Comparison of ENCODE assay signal across 12 cellular contexts in genomic region chr14:103539056-103539825, GRCh38. TPM values are rescaled to one million over a fixed set of nuclear protein-coding genes. Genes with fewer than 3 reads are reported as not detected.
DNase-seq lines count a peak whose midpoint lies in the region; ATAC-seq and TF ChIP-seq lines count a peak whose summit lies in the region.
"Had no signal": no experiment of that assay in that cellular context is flagged by ENCODE, and none has a peak within 500 bp of the region (broad histone marks: within the 10 kb centered on the region; RNA-seq: fewer than 3 reads in every experiment).

No MANE protein-coding gene starts in this region.

- no peak overlapping the region for H3K4me3 Mint-ChIP-seq in activated CD4-positive, alpha-beta T cell treated with anti-CD3 and anti-CD28 coated beads for 36 hours
- no peak overlapping the region for H3K4me3 Mint-ChIP-seq in central memory CD8-positive, alpha-beta T cell

- TF ChIP-seq EP300 in transverse colon (IDR thresholded peaks at IDR 0.05; ENCODE audit: low read depth), result no peak

- TF ChIP-seq CTCF in mucosa of descending colon (IDR thresholded peaks at IDR 0.05) (no peak), transverse colon (IDR thresholded peaks at IDR 0.05) (peak in 2 of 5 experiments; percentile 22 to 35)

- H3K4me1 ChIP-seq in mucosa of descending colon (ENCODE audit: low read depth) (peaks cover 53% of the 10 kb centered on the region), transverse colon (peaks cover 61 to 82% (median 68%) of the 10 kb centered on the region in 4 donors)

- no peak overlapping the region for H3K4me3 ChIP-seq in mucosa of descending colon
- no peak overlapping the region for H3K4me3 ChIP-seq in transverse colon
- H3K4me3 ChIP-seq: ovary had no signal

- H3K27ac ChIP-seq in transverse colon, result peak overlapping the region; percentile 59 to 94 (median 86)

- H3K27me3 ChIP-seq in transverse colon, result no peaks in the 10 kb centered on the region
- H3K27me3 ChIP-seq: ovary had no signal

- no peak for DNase-seq in activated CD4-positive, alpha-beta T cell treated with anti-CD3 and anti-CD28 coated beads for 36 hours
- DNase-seq in activated CD4-positive, alpha-beta T cell treated with anti-CD3 and anti-CD28 coated beads for 1 hour, result no peak
- no peak for DNase-seq in central memory CD8-positive, alpha-beta T cell (ENCODE audit: low spot score in 2 of 2)
- DNase-seq in mucosa of descending colon (peak in 2 of 3 donors; percentile 35 to 50), transverse colon (no peak)
- no peak for DNase-seq in stimulated activated CD4-positive, alpha-beta T cell treated with anti-CD3 and anti-CD28 coated beads, Interleukin-2, amount 100 ng/mL, for 24 hours
- DNase-seq: GF-D8, islet precursor cell, NCI-H446 treated with DMSO at 0.1 percent for 48 hours had no signal

- H3K9me3 Mint-ChIP-seq in activated CD4-positive, alpha-beta T cell treated with anti-CD3 and anti-CD28 coated beads for 36 hours (ENCODE audit: low read depth), result no peaks in the 10 kb centered on the region
- H3K9me3 Mint-ChIP-seq in central memory CD8-positive, alpha-beta T cell, result no peaks in the 10 kb centered on the region

- H3K36me3 Mint-ChIP-seq in activated CD4-positive, alpha-beta T cell treated with anti-CD3 and anti-CD28 coated beads for 36 hours (ENCODE audit: low read depth), result no peaks in the 10 kb centered on the region
- peaks cover 6% of the 10 kb centered on the region for H3K36me3 Mint-ChIP-seq in central memory CD8-positive, alpha-beta T cell (ENCODE audit: insufficient read depth)

- POLR2A ChIA-PET in activated CD4-positive, alpha-beta T cell treated with anti-CD3 and anti-CD28 coated beads for 36 hours (lab: Charles Lee), result no interaction called here

- ATAC-seq in activated CD4-positive, alpha-beta T cell treated with anti-CD3 and anti-CD28 coated beads for 36 hours, result peak; percentile 25
- peak; percentile 24 for ATAC-seq in central memory CD8-positive, alpha-beta T cell (replicated peaks; ENCODE audit: extremely low read depth, poor library complexity, severe bottlenecking)
- ATAC-seq in mucosa of descending colon, result no peak
- no peak for ATAC-seq in HG02840 (IDR thresholded peaks at IDR 0.05; ENCODE audit: low FRiP score, unreplicated experiment)
- no peak for ATAC-seq in HG02798 (IDR thresholded peaks at IDR 0.05; ENCODE audit: poor library complexity, unreplicated experiment)

- no peaks in the 10 kb centered on the region for H3K9me3 ChIP-seq in mucosa of descending colon
- H3K9me3 ChIP-seq in transverse colon, result no peaks in the 10 kb centered on the region
- H3K9me3 ChIP-seq: ovary had no signal

- H3K36me3 ChIP-seq in mucosa of descending colon (ENCODE audit: low read depth) (no peaks in the 10 kb centered on the region), transverse colon (no peaks in the 10 kb centered on the region)
- H3K36me3 ChIP-seq: ovary had no signal

- H3K27me3 Mint-ChIP-seq in activated CD4-positive, alpha-beta T cell treated with anti-CD3 and anti-CD28 coated beads for 36 hours, result no peaks in the 10 kb centered on the region
- H3K27me3 Mint-ChIP-seq in central memory CD8-positive, alpha-beta T cell, result no peaks in the 10 kb centered on the region

- 74% methylated on average over 28 of the region's 28 CpGs; no CpG with 5 or more reads in 1 of the 2 donors for WGBS in transverse colon (ENCODE audit: low coverage in 1 of 2), 2 donors

- H3K4me1 Mint-ChIP-seq in activated CD4-positive, alpha-beta T cell treated with anti-CD3 and anti-CD28 coated beads for 36 hours, result no peaks in the 10 kb centered on the region
- no peaks in the 10 kb centered on the region for H3K4me1 Mint-ChIP-seq in central memory CD8-positive, alpha-beta T cell

- intact Hi-C loops in activated CD4-positive, alpha-beta T cell treated with anti-CD3 and anti-CD28 coated beads for 36 hours (cut with DNase I, micrococcal nuclease), result no loop called here
- intact Hi-C loops in mucosa of descending colon (cut with DNase I, micrococcal nuclease) (no loop called here), transverse colon (cut with DNase I; ENCODE audit: low total_unique reads) (no loop called here)

- CTCF ChIA-PET in activated CD4-positive, alpha-beta T cell treated with anti-CD3 and anti-CD28 coated beads for 36 hours (lab: Charles Lee), result interaction anchor here (0.7 kb wide), 1 partner anchor 1219 kb away, joined by 3 read pairs; no protein-coding TSS in a partner anchor

- H3K27ac Mint-ChIP-seq in activated CD4-positive, alpha-beta T cell treated with anti-CD3 and anti-CD28 coated beads for 36 hours, result no peak overlapping the region
- no peak overlapping the region for H3K27ac Mint-ChIP-seq in central memory CD8-positive, alpha-beta T cell (ENCODE audit: low read depth)

- in situ Hi-C loops in transverse colon (cut with MboI; ENCODE audit: low pct_ligation_motif_present in 1 of 4, low pct_unique_long_range_greater_than_20kb in 1 of 4, low sequenced_read_pairs in 3 of 4), result no loop called here

- TF ChIP-seq POLR2A in transverse colon (IDR thresholded peaks at IDR 0.05), result no peak

RNA-seq across cellular contexts. Expression of gene TRMT61A, which starts 10.2 kb away (rescaled TPM):
- total RNA-seq in activated CD4-positive, alpha-beta T cell treated with anti-CD3 and anti-CD28 coated beads for 36 hours, result 1 to 10 TPM; 8.8 to 9.0 TPM
- total RNA-seq in mucosa of descending colon (10 to 100 TPM; 10.2 to 23.7 (median 10.5) TPM), transverse colon (10 to 100 TPM; 12.2 to 38.2 (median 14.1) TPM)

RNA-seq across cellular contexts. Expression of gene CKB, which starts 16.6 kb away (rescaled TPM):
- 1 to 10 TPM; 3.4 to 4.0 TPM for total RNA-seq in activated CD4-positive, alpha-beta T cell treated with anti-CD3 and anti-CD28 coated beads for 36 hours
- total RNA-seq in mucosa of descending colon (1,000 to 10,000 TPM; 1,316 to 3,346 (median 2,079) TPM), transverse colon (1,000 to 10,000 TPM in 3 of 4 donors, 100 to 1,000 TPM in 1; 504 to 5,877 (median 3,263) TPM)

RNA-seq across cellular contexts. Expression of gene BAG5, which starts 23.2 kb away (rescaled TPM):
- total RNA-seq in activated CD4-positive, alpha-beta T cell treated with anti-CD3 and anti-CD28 coated beads for 36 hours, result 10 to 100 TPM; 24.2 to 25.1 TPM
- total RNA-seq in mucosa of descending colon (10 to 100 TPM; 26.1 to 29.9 (median 28.0) TPM), transverse colon (10 to 100 TPM; 10.8 to 26.3 (median 23.9) TPM)

RNA-seq across cellular contexts. Expression of gene COA8, which starts 23.5 kb away (rescaled TPM):
- total RNA-seq in activated CD4-positive, alpha-beta T cell treated with anti-CD3 and anti-CD28 coated beads for 36 hours, result 10 to 100 TPM; 39.6 to 41.7 TPM
- total RNA-seq in mucosa of descending colon (10 to 100 TPM; 29.3 to 47.3 (median 36.5) TPM), transverse colon (10 to 100 TPM in 2 of 4 donors, 1 to 10 TPM in 1, not detected in 1; 1.5 to 17.1 (median 15.2) TPM)

Comparison
In these comparisons a context has a peak if more than half of its experiments do, and no peak if none do; other contexts are left out.
1. ATAC-seq: peak in activated CD4-positive, alpha-beta T cell treated with anti-CD3 and anti-CD28 coated beads for 36 hours (single experiment) and central memory CD8-positive, alpha-beta T cell (single experiment); none in mucosa of descending colon (single experiment), HG02840 (single experiment) and HG02798 (single experiment).
2. DNase-seq: peak in mucosa of descending colon (2 of 3); none in activated CD4-positive, alpha-beta T cell treated with anti-CD3 and anti-CD28 coated beads for 36 hours (single experiment), activated CD4-positive, alpha-beta T cell treated with anti-CD3 and anti-CD28 coated beads for 1 hour (single experiment), central memory CD8-positive, alpha-beta T cell (0 of 2), transverse colon (single experiment) and stimulated activated CD4-positive, alpha-beta T cell treated with anti-CD3 and anti-CD28 coated beads, Interleukin-2, amount 100 ng/mL, for 24 hours (0 of 2).
3. RNA of gene CKB, which starts 16.6 kb away (total RNA-seq): 504 to 5,877 TPM in transverse colon and 1,316 to 3,346 TPM in mucosa of descending colon; 3.4 to 4.0 TPM in activated CD4-positive, alpha-beta T cell treated with anti-CD3 and anti-CD28 coated beads for 36 hours; every median in the first group is over 100 times any median in the second.